In genomic region chr1:240687820-240688219, GRCh38 we compare ENCODE assay signal across 15 cellular contexts.
A peak's percentile ranks its signal among the peaks of the same experiment; 100 is the strongest.
DNase-seq lines count a peak whose midpoint lies in the region; ATAC-seq and TF ChIP-seq lines count a peak whose summit lies in the region.
"Had no signal": no experiment of that assay in that cellular context is flagged by ENCODE, and none has a peak within 500 bp of the region (broad histone marks: within the 10 kb centered on the region; RNA-seq: fewer than 3 reads in every experiment).

No MANE protein-coding gene starts in this region.

- no peak overlapping the region for H3K9ac ChIP-seq in PC-3 (ENCODE audit: low read length)

- no peaks in the 10 kb centered on the region for H3K36me3 Mint-ChIP-seq in activated T-cell treated with anti-CD3 and anti-CD28 coated beads, Interleukin-2, amount 50 U/mL, for 72 hours (ENCODE audit: insufficient read depth in 2 of 2)

- peak overlapping the region; percentile 12 for H3K27ac Mint-ChIP-seq in activated T-cell treated with anti-CD3 and anti-CD28 coated beads, Interleukin-2, amount 50 U/mL, for 72 hours

- no peaks in the 10 kb centered on the region for H3K36me3 ChIP-seq in PC-3 (ENCODE audit: low read depth, low read length)
- no peaks in the 10 kb centered on the region for H3K36me3 ChIP-seq in MG63
- H3K36me3 ChIP-seq: sigmoid colon, SJCRH30, thyroid gland had no signal

- H3K9me3 ChIP-seq in PC-3 (ENCODE audit: low read length) (no peaks in the 10 kb centered on the region), MG63 (no peaks in the 10 kb centered on the region)
- H3K9me3 ChIP-seq: sigmoid colon, SJCRH30, thyroid gland had no signal

- no peak overlapping the region for H3K4me2 ChIP-seq in PC-3 (ENCODE audit: low read length)

- H2AFZ ChIP-seq in PC-3 (ENCODE audit: low read length): no peak overlapping the region

- H3K4me3 ChIP-seq in PC-3 (ENCODE audit: low read length) (no peak overlapping the region), MG63 (no peak overlapping the region)
- H3K4me3 ChIP-seq: sigmoid colon, SJCRH30, thyroid gland had no signal

- H3K4me3 Mint-ChIP-seq in activated T-cell treated with anti-CD3 and anti-CD28 coated beads, Interleukin-2, amount 50 U/mL, for 72 hours: peak overlapping the region in 1 of 2 donors; percentile 32

- intact Hi-C loops in PC-3 (cut with micrococcal nuclease): loop anchor here (5.0 kb wide), 1 partner anchor 76 kb away; the partner anchor contains the start of gene GREM2

- peak in 1 of 2 donors; percentile 6 for DNase-seq in activated T-cell treated with anti-CD3 and anti-CD28 coated beads, Interleukin-2, amount 50 U/mL, for 72 hours
- DNase-seq in activated T-cell treated with anti-CD3 and anti-CD28 coated beads, Interleukin-2, amount 50 U/mL, for 1 hour: no peak
- peak; percentile 85 for DNase-seq in PC-3
- peak; percentile 1 for DNase-seq in renal cortical epithelial cell (ENCODE audit: low read depth)
- no peak for DNase-seq in MG63
- DNase-seq in Ammon's horn (ENCODE audit: low spot score): no peak
- DNase-seq: amygdala, DND-41, NCI-H446, sigmoid colon, SJCRH30, thyroid gland had no signal

- H3K27me3 Mint-ChIP-seq in activated T-cell treated with anti-CD3 and anti-CD28 coated beads, Interleukin-2, amount 50 U/mL, for 72 hours (ENCODE audit: low read depth): no peaks in the 10 kb centered on the region

- H3K4me1 ChIP-seq in PC-3 (ENCODE audit: insufficient read depth, low read length): peaks cover 16% of the 10 kb centered on the region; the same call in 1 of the 2 replicates
- H3K4me1 ChIP-seq: foreskin keratinocyte, SJCRH30, thyroid gland had no signal

- no peaks in the 10 kb centered on the region for H4K20me1 ChIP-seq in PC-3 (ENCODE audit: low read length)

- H3K79me2 ChIP-seq in PC-3 (ENCODE audit: low read length): no peaks in the 10 kb centered on the region

- BruUV-seq in PC-3 (replicated peaks; lab: Mats Ljungman, UMichigan): no TSS peak

- peaks cover 31% of the 10 kb centered on the region for H3K27me3 ChIP-seq in PC-3 (ENCODE audit: low read length)
- no peaks in the 10 kb centered on the region for H3K27me3 ChIP-seq in MG63
- H3K27me3 ChIP-seq: foreskin keratinocyte, sigmoid colon, SJCRH30, thyroid gland had no signal

- no peak for TF ChIP-seq CTCF in PC-3 (conservative IDR thresholded peaks at IDR 0.05; ENCODE audit: low read depth, low read length)

- H3K4me1 Mint-ChIP-seq in activated T-cell treated with anti-CD3 and anti-CD28 coated beads, Interleukin-2, amount 50 U/mL, for 72 hours (ENCODE audit: low read depth): no peaks in the 10 kb centered on the region

- CTCF ChIA-PET in PC-3 (lab: Charles Lee): no interaction called here

- no peaks in the 10 kb centered on the region for H3K9me2 ChIP-seq in PC-3 (replicated peaks; ENCODE audit: low read length)

- no peak overlapping the region for H3K27ac ChIP-seq in PC-3 (ENCODE audit: low read length)
- H3K27ac ChIP-seq: foreskin keratinocyte, sigmoid colon, SJCRH30, thyroid gland had no signal

- H3F3A ChIP-seq in PC-3 (ENCODE audit: low read length, unreplicated experiment): no peaks in the 10 kb centered on the region

- peak in 1 of 2 donors; percentile 79 for ATAC-seq in activated T-cell treated with anti-CD3 and anti-CD28 coated beads, Interleukin-2, amount 50 U/mL, for 72 hours (replicated peaks in 1 of 2)
- ATAC-seq in HG02610 (IDR thresholded peaks at IDR 0.05; ENCODE audit: unreplicated experiment) (peak; percentile 49), PC-3 (no peak), GM18861 (IDR thresholded peaks at IDR 0.05; ENCODE audit: unreplicated experiment) (no peak)
- ATAC-seq: foreskin keratinocyte had no signal

- no peaks in the 10 kb centered on the region for H3K9me3 Mint-ChIP-seq in activated T-cell treated with anti-CD3 and anti-CD28 coated beads, Interleukin-2, amount 50 U/mL, for 72 hours

- POLR2A ChIA-PET in PC-3 (lab: Charles Lee; ENCODE audit: unreplicated experiment): no interaction called here

Comparison
In these comparisons a context has a peak if more than half of its experiments do, and no peak if none do; other contexts are left out.
1. DNase-seq: peak in PC-3 (single experiment) and renal cortical epithelial cell (single experiment); none in activated T-cell treated with anti-CD3 and anti-CD28 coated beads, Interleukin-2, amount 50 U/mL, for 1 hour (single experiment), MG63 (single experiment) and Ammon's horn (single experiment).